1 cellular context compared by ENCODE assay signal in the genomic region with DNA sequence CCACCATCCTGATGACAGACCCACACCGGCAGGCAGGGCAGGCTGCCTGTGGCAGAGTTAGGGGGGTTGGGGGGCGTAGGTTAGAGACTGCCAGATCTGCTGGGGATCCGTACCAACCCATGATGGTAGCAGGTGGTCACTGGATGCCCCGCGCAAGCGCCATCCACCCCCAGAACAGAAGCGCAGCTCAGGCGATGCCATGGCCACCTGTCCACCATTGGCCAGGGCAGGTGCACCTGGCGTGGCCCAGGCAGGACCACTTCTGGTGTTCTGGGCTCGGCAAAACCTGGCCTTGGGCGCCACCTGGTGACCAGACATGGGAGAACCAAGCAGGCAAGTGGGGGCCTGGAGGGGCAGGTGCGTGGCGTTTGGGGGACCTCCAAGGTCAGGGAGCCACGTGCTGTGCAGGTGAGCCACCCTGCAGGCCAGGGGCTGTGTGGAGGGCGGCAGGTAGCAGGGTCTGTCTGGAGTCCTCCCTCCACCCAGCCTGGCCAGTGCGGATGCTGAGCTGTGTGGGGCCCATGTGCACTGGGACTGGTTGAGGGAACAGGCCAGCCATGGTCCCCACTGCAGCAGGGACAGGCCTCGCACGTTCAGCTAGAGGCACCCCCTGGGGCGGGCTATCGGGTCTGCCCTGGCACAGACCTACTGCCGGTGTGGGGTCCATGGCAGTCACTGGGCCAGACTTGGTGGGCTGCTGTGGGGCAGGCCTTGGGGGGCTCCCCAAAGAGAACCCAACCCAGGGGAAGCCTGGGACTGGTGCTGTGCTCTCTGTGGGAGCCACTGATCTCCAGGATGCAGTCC.
TF ChIP-seq lines count a peak whose summit lies in the region.

No MANE protein-coding gene starts in this region.

TF ChIP-seq in K562, 482 proteins besides CTCF, POLR2A, EP300 and RAD21:
- TF ChIP-seq ZBTB7A (IDR thresholded peaks at IDR 0.05; ENCODE audit: borderline replicate concordance, control insufficient read depth, low read depth, low read length) (peak; percentile 60; the same call in 1 of the 2 replicates), SMC3 (conservative IDR thresholded peaks at IDR 0.05; ENCODE audit: insufficient read depth, low read depth, low read length) (peak; percentile 90), MNT (conservative IDR thresholded peaks at IDR 0.05) (0 out of 4 replicates have a peak, but pooled peaks have one; percentile 15 to 22), SOX6 (IDR thresholded peaks at IDR 0.05) (no peak), ZEB2 (IDR thresholded peaks at IDR 0.05) (0 out of 2 replicates have a peak, but pooled peaks have one; percentile 31), MAZ (CRISPR knock-in tag; conservative IDR thresholded peaks at IDR 0.05 in 1 of 2, IDR thresholded peaks at IDR 0.05 in 1 of 2) (peak in 1 of 2 experiments; percentile 91; a peak in 2 of 4 replicates), DEAF1 (CRISPR knock-in tag; IDR thresholded peaks at IDR 0.05) (peak; percentile 62), ARID2 (IDR thresholded peaks at IDR 0.05) (peak; percentile 83; the same call in 1 of the 2 replicates), CC2D1A (IDR thresholded peaks at IDR 0.05) (peak; percentile 59), GABPB1 (CRISPR knock-in tag; IDR thresholded peaks at IDR 0.05) (peak; percentile 29; the same call in 1 of the 2 replicates), ESRRA (IDR thresholded peaks at IDR 0.05; ENCODE audit: borderline replicate concordance, low read depth) (peak; percentile 32; the same call in 1 of the 2 replicates), CTBP1 (IDR thresholded peaks at IDR 0.05; ENCODE audit: borderline replicate concordance) (peak; percentile 63), CREM (IDR thresholded peaks at IDR 0.05; ENCODE audit: low read depth) (0 out of 2 replicates have a peak, but pooled peaks have one; percentile 30), MYC (IDR thresholded peaks at IDR 0.05; ENCODE audit: low read depth, low read length) (peak; percentile 24; the same call in 1 of the 2 replicates), MYC (CRISPR knock-in tag; IDR thresholded peaks at IDR 0.05; ENCODE audit: borderline replicate concordance, low read depth) (no peak), MTA3 (IDR thresholded peaks at IDR 0.05; ENCODE audit: borderline replicate concordance) (peak; percentile 31; the same call in 1 of the 2 replicates), ZNF384 (IDR thresholded peaks at IDR 0.05; ENCODE audit: low read depth, low read length) (0 out of 2 replicates have a peak, but pooled peaks have one; percentile 18), STAG1 (CRISPR knock-in tag; IDR thresholded peaks at IDR 0.05; ENCODE audit: borderline replicate concordance) (peak; percentile 96), SMAD2 (IDR thresholded peaks at IDR 0.05; ENCODE audit: low read depth, low read length) (no peak), RB1 (IDR thresholded peaks at IDR 0.05; ENCODE audit: low read depth) (peak; percentile 37; the same call in 1 of the 2 replicates), NCOA1 (IDR thresholded peaks at IDR 0.05; ENCODE audit: low read depth) (no peak), CBX5 (IDR thresholded peaks at IDR 0.05; ENCODE audit: borderline replicate concordance, low read depth) (peak; percentile 10; the same call in 1 of the 2 replicates), NRF1 (conservative IDR thresholded peaks at IDR 0.05 in 1 of 2, IDR thresholded peaks at IDR 0.05 in 1 of 2) (no peak), LCOR (CRISPR knock-in tag; IDR thresholded peaks at IDR 0.05) (no peak)
- TF ChIP-seq, protein P1, sequence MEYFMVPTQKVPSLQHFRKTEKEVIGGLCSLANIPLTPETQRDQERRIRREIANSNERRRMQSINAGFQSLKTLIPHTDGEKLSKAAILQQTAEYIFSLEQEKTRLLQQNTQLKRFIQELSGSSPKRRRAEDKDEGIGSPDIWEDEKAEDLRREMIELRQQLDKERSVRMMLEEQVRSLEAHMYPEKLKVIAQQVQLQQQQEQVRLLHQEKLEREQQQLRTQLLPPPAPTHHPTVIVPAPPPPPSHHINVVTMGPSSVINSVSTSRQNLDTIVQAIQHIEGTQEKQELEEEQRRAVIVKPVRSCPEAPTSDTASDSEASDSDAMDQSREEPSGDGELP (CRISPR knock-in tag; IDR thresholded peaks at IDR 0.05; ENCODE audit: borderline replicate concordance) = peak; percentile 58
- TF ChIP-seq, protein P2, sequence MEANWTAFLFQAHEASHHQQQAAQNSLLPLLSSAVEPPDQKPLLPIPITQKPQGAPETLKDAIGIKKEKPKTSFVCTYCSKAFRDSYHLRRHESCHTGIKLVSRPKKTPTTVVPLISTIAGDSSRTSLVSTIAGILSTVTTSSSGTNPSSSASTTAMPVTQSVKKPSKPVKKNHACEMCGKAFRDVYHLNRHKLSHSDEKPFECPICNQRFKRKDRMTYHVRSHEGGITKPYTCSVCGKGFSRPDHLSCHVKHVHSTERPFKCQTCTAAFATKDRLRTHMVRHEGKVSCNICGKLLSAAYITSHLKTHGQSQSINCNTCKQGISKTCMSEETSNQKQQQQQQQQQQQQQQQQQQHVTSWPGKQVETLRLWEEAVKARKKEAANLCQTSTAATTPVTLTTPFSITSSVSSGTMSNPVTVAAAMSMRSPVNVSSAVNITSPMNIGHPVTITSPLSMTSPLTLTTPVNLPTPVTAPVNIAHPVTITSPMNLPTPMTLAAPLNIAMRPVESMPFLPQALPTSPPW (CRISPR knock-in tag; IDR thresholded peaks at IDR 0.05) = peak; percentile 42; the same call in 1 of the 2 replicates
TF ChIP-seq in K562: peak in this region for 20.
